8 cellular contexts compared by ENCODE assay signal in the genomic region with DNA sequence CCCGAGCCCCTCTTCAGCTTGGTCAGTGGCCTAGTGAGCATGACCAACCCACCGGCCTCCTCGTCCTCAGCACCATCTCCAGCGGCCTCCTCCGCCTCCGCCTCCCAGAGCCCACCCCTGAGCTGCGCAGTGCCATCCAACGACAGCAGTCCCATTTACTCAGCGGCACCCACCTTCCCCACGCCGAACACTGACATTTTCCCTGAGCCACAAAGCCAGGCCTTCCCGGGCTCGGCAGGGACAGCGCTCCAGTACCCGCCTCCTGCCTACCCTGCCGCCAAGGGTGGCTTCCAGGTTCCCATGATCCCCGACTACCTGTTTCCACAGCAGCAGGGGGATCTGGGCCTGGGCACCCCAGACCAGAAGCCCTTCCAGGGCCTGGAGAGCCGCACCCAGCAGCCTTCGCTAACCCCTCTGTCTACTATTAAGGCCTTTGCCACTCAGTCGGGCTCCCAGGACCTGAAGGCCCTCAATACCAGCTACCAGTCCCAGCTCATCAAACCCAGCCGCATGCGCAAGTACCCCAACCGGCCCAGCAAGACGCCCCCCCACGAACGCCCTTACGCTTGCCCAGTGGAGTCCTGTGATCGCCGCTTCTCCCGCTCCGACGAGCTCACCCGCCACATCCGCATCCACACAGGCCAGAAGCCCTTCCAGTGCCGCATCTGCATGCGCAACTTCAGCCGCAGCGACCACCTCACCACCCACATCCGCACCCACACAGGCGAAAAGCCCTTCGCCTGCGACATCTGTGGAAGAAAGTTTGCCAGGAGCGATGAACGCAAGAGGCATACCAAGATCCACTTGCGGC. TPM values are rescaled to one million over a fixed set of nuclear protein-coding genes. Genes with fewer than 3 reads are reported as not detected.
A peak's percentile ranks its signal among the peaks of the same experiment; 100 is the strongest.
DNase-seq lines count a peak whose midpoint lies in the region; ATAC-seq lines count a peak whose summit lies in the region.
"Had no signal": no experiment of that assay in that cellular context is flagged by ENCODE, and none has a peak within 500 bp of the region (broad histone marks: within the 10 kb centered on the region; RNA-seq: fewer than 3 reads in every experiment).

No MANE protein-coding gene starts in this region.

- H3K27ac Mint-ChIP-seq in immature natural killer cell, result peak overlapping the region in 4 of 6 donors; percentile 39 to 77 (median 73)
- H3K27ac Mint-ChIP-seq in stimulated activated naive CD8-positive, alpha-beta T cell treated with anti-CD3 and anti-CD28 coated beads, Interleukin-15, amount 100 ng/mL, for 72 hours, result peak overlapping the region; percentile 77 to 98

- DNase-seq in amniotic epithelial cell (ENCODE audit: low read depth) (peak; percentile 29), immature natural killer cell (no peak), ureter (ENCODE audit: low spot score) (no peak), NCI-H774 (lab: John Stamatoyannopoulos, UW) (no peak)
- DNase-seq in stimulated activated naive CD8-positive, alpha-beta T cell treated with anti-CD3 and anti-CD28 coated beads, Interleukin-15, amount 100 ng/mL, for 72 hours, result no peak
- DNase-seq: NCI-H2107 had no signal

- H3K9ac ChIP-seq in HUES64 (ENCODE audit: low read depth, low read length), result peak overlapping the region; percentile 92; the same call in 1 of the 2 replicates

- H3K36me3 ChIP-seq in HUES64 (ENCODE audit: insufficient read depth, low read length), result no peaks in the 10 kb centered on the region

- H3K9me3 Mint-ChIP-seq in immature natural killer cell, result no peaks in the 10 kb centered on the region
- H3K9me3 Mint-ChIP-seq in stimulated activated naive CD8-positive, alpha-beta T cell treated with anti-CD3 and anti-CD28 coated beads, Interleukin-15, amount 100 ng/mL, for 72 hours, result no peaks in the 10 kb centered on the region

- 90% methylated on average over 45 of the region's 45 CpGs for whole genome bisulfite sequencing in HUES64

- H3K4me3 ChIP-seq in HUES64 (ENCODE audit: low read length), result peak overlapping the region; percentile 74

- no peak overlapping the region for H3K27ac ChIP-seq in HUES64 (ENCODE audit: low read depth, low read length)

- ATAC-seq in stimulated activated naive CD8-positive, alpha-beta T cell treated with anti-CD3 and anti-CD28 coated beads, Interleukin-15, amount 100 ng/mL, for 72 hours, result no peak
- ATAC-seq in HG02884 (IDR thresholded peaks at IDR 0.05; ENCODE audit: unreplicated experiment), result no peak

- H3K9me3 ChIP-seq in HUES64 (ENCODE audit: insufficient read depth, low read depth, low read length), result no peaks in the 10 kb centered on the region

- H3K27me3 Mint-ChIP-seq in immature natural killer cell (ENCODE audit: low read depth in 3 of 3), result peaks cover 4 to 11% (median 6%) of the 10 kb centered on the region in 3 donors
- H3K27me3 Mint-ChIP-seq in stimulated activated naive CD8-positive, alpha-beta T cell treated with anti-CD3 and anti-CD28 coated beads, Interleukin-15, amount 100 ng/mL, for 72 hours, result no peaks in the 10 kb centered on the region

- peaks cover 21% of the 10 kb centered on the region for H3K27me3 ChIP-seq in HUES64 (ENCODE audit: insufficient read depth, low read length)

- no peaks in the 10 kb centered on the region; the same call in 1 of the 2 replicates for H3K4me1 ChIP-seq in HUES64 (ENCODE audit: insufficient read depth, low read length)

- peak overlapping the region; percentile 71 to 90 (median 88) for H3K4me3 Mint-ChIP-seq in immature natural killer cell
- H3K4me3 Mint-ChIP-seq in stimulated activated naive CD8-positive, alpha-beta T cell treated with anti-CD3 and anti-CD28 coated beads, Interleukin-15, amount 100 ng/mL, for 72 hours, result peak overlapping the region; percentile 87 to 91

- H3K4me1 Mint-ChIP-seq in immature natural killer cell, result peaks cover 13 to 16% of the 10 kb centered on the region in 2 donors
- H3K4me1 Mint-ChIP-seq in stimulated activated naive CD8-positive, alpha-beta T cell treated with anti-CD3 and anti-CD28 coated beads, Interleukin-15, amount 100 ng/mL, for 72 hours, result peaks cover 37% of the 10 kb centered on the region

- H3K36me3 Mint-ChIP-seq in immature natural killer cell, result peaks cover 0 to 8% (median 4%) of the 10 kb centered on the region in 3 donors

RNA-seq across cellular contexts. Expression of a gene that starts 1.8 kb away (rescaled TPM):
- 10.5 TPM for polyA plus RNA-seq in HUES64 (2013, experiment 1 of 2)
- 7.4 TPM for polyA plus RNA-seq in HUES64 (2013, experiment 2 of 2)
- polyA plus RNA-seq in immature natural killer cell, result under 1 TPM in 2 of 3 donors, not detected in 1; 0.52 to 0.99 TPM
- total RNA-seq in ureter, result 41.6 TPM

RNA-seq across cellular contexts. Expression of a gene that starts 28.2 kb away (rescaled TPM):
- 24.9 TPM for polyA plus RNA-seq in HUES64 (2013, experiment 1 of 2)
- 31.8 TPM for polyA plus RNA-seq in HUES64 (2013, experiment 2 of 2)
- polyA plus RNA-seq in immature natural killer cell, result under 1 TPM in 2 of 3 donors, not detected in 1; 0.11 to 0.48 TPM
- total RNA-seq in ureter, result 7.0 TPM
